ENCODE assay signal across 1 cellular context in the genomic region with DNA sequence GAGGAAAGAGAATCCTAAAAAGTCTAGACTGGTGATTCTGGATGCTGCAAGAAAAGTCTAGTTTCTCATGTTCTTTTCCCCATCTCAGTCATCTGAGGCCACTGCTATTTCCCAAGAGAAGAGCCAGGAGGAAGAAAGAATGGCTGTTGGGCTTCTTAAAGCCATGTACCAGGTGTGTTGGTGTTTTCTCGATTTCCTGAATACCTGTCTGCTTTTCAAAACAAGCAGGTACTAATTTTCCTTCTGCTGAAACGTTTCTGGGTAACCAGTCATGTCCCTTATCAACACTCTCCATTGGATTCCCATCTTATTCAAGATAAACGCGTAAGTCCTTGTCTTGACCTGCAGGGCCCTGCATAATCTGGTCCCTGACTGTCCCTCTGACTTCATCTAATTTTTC.
TF ChIP-seq lines count a peak whose summit lies in the region.

No MANE protein-coding gene starts in this region.

TF ChIP-seq in SK-N-SH, 30 proteins besides CTCF, POLR2A, EP300 and RAD21 (continued from another document):
- TF ChIP-seq, protein P1, sequence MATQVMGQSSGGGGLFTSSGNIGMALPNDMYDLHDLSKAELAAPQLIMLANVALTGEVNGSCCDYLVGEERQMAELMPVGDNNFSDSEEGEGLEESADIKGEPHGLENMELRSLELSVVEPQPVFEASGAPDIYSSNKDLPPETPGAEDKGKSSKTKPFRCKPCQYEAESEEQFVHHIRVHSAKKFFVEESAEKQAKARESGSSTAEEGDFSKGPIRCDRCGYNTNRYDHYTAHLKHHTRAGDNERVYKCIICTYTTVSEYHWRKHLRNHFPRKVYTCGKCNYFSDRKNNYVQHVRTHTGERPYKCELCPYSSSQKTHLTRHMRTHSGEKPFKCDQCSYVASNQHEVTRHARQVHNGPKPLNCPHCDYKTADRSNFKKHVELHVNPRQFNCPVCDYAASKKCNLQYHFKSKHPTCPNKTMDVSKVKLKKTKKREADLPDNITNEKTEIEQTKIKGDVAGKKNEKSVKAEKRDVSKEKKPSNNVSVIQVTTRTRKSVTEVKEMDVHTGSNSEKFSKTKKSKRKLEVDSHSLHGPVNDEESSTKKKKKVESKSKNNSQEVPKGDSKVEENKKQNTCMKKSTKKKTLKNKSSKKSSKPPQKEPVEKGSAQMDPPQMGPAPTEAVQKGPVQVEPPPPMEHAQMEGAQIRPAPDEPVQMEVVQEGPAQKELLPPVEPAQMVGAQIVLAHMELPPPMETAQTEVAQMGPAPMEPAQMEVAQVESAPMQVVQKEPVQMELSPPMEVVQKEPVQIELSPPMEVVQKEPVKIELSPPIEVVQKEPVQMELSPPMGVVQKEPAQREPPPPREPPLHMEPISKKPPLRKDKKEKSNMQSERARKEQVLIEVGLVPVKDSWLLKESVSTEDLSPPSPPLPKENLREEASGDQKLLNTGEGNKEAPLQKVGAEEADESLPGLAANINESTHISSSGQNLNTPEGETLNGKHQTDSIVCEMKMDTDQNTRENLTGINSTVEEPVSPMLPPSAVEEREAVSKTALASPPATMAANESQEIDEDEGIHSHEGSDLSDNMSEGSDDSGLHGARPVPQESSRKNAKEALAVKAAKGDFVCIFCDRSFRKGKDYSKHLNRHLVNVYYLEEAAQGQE (IDR thresholded peaks at IDR 0.05; ENCODE audit: low read depth, low read length): no peak
- TF ChIP-seq NRF1 (IDR thresholded peaks at IDR 0.05; ENCODE audit: low read depth, low read length): no peak
- TF ChIP-seq MEF2A (IDR thresholded peaks at IDR 0.05; ENCODE audit: borderline replicate concordance, low read depth): no peak
- TF ChIP-seq, protein P2, sequence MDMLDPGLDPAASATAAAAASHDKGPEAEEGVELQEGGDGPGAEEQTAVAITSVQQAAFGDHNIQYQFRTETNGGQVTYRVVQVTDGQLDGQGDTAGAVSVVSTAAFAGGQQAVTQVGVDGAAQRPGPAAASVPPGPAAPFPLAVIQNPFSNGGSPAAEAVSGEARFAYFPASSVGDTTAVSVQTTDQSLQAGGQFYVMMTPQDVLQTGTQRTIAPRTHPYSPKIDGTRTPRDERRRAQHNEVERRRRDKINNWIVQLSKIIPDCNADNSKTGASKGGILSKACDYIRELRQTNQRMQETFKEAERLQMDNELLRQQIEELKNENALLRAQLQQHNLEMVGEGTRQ (IDR thresholded peaks at IDR 0.05; ENCODE audit: borderline replicate concordance, low read depth, low read length): no peak
- TF ChIP-seq, protein P3, sequence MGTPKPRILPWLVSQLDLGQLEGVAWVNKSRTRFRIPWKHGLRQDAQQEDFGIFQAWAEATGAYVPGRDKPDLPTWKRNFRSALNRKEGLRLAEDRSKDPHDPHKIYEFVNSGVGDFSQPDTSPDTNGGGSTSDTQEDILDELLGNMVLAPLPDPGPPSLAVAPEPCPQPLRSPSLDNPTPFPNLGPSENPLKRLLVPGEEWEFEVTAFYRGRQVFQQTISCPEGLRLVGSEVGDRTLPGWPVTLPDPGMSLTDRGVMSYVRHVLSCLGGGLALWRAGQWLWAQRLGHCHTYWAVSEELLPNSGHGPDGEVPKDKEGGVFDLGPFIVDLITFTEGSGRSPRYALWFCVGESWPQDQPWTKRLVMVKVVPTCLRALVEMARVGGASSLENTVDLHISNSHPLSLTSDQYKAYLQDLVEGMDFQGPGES (IDR thresholded peaks at IDR 0.05; ENCODE audit: low read depth, low read length): no peak
- TF ChIP-seq, protein P4, sequence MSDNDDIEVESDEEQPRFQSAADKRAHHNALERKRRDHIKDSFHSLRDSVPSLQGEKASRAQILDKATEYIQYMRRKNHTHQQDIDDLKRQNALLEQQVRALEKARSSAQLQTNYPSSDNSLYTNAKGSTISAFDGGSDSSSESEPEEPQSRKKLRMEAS (IDR thresholded peaks at IDR 0.05; ENCODE audit: low read depth): no peak
- TF ChIP-seq YY1 (IDR thresholded peaks at IDR 0.05; ENCODE audit: low read depth): no peak
- no peak for TF ChIP-seq NFIC (IDR thresholded peaks at IDR 0.05; ENCODE audit: borderline replicate concordance)
- TF ChIP-seq, protein P5, sequence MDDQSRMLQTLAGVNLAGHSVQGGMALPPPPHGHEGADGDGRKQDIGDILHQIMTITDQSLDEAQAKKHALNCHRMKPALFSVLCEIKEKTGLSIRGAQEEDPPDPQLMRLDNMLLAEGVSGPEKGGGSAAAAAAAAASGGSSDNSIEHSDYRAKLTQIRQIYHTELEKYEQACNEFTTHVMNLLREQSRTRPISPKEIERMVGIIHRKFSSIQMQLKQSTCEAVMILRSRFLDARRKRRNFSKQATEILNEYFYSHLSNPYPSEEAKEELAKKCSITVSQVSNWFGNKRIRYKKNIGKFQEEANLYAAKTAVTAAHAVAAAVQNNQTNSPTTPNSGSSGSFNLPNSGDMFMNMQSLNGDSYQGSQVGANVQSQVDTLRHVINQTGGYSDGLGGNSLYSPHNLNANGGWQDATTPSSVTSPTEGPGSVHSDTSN (IDR thresholded peaks at IDR 0.05): no peak
- no peak for TF ChIP-seq TEAD4 (IDR thresholded peaks at IDR 0.05; ENCODE audit: borderline replicate concordance, insufficient read depth)
- no peak for TF ChIP-seq FOXJ3 (CRISPR knock-in tag; IDR thresholded peaks at IDR 0.05)
- no peak for TF ChIP-seq MXI1 (IDR thresholded peaks at IDR 0.05; ENCODE audit: low read depth, low read length)
